In genomic region chr9:79759460-79759859, GRCh38 we compare ENCODE assay signal across 1 cellular context.
TF ChIP-seq lines count a peak whose summit lies in the region.

No MANE protein-coding gene starts in this region.

TF ChIP-seq in GM23338, 12 proteins besides CTCF, POLR2A, EP300 and RAD21 (continued from another document):
- no peak for TF ChIP-seq ZNF462 (CRISPR knock-in tag; IDR thresholded peaks at IDR 0.05)
- no peak for TF ChIP-seq REST (IDR thresholded peaks at IDR 0.05; ENCODE audit: unreplicated experiment)
- TF ChIP-seq ZNF331 (CRISPR knock-in tag; IDR thresholded peaks at IDR 0.05; ENCODE audit: low read depth) = no peak
- no peak for TF ChIP-seq NANOG (IDR thresholded peaks at IDR 0.05; ENCODE audit: borderline replicate concordance)
